In the genomic region with DNA sequence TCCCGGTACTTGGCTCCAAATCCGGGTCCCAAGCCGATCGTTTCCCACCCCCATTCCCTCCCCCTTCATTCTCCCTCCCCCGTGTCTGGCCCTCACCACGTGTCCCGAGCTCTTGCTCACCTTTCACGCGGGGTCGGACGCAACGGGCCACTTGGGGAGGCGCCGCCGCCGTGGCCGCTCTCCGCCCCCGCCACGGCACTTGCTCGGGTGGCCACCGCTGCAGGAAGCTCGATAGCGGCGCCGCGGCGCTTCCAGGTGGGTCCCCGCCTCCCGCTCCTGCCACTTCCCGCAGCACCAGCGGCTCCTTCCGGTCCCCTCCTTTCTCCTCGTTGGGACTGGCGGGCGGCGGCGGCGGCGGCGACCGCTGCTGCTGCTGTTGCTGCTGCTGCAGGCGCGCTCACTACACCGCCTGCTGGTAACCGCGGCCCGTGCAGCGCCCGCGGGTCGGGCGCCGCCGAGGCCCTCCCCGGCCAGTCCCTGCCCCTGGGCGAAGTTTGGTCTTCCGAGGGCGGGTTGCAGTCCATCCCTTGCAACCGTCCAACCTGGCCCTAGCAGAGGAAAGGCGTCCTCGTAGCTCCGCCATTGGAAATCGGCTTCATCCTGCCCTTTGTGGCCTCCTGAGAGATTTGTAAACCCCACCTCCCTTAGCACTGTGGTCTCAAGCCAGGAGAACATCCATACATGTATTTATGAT, we compare ENCODE assay signal across 8 cellular contexts. TPM values are rescaled to one million over a fixed set of nuclear protein-coding genes. Genes with fewer than 3 reads are reported as not detected.
DNase-seq lines count a peak whose midpoint lies in the region; ATAC-seq and TF ChIP-seq lines count a peak whose summit lies in the region.

No MANE protein-coding gene starts in this region.

- H3K36me3 ChIP-seq in osteoblast (ENCODE audit: insufficient read depth, low read length) (no peaks in the 10 kb centered on the region), thoracic aorta (no peaks in the 10 kb centered on the region)

- H3K27ac ChIP-seq in osteoblast (ENCODE audit: low read depth, low read length) (peak overlapping the region; percentile 95), thoracic aorta (peak overlapping the region; percentile 92 to 95)

- H3K27me3 ChIP-seq in osteoblast (ENCODE audit: insufficient read depth, low read length) (no peaks in the 10 kb centered on the region), thoracic aorta (replicated peaks; ENCODE audit: insufficient read depth) (no peaks in the 10 kb centered on the region)

- peak overlapping the region; percentile 91 for H3K4me2 ChIP-seq in osteoblast (ENCODE audit: insufficient read depth, low read length)

- peaks cover 4% of the 10 kb centered on the region for H4K20me1 ChIP-seq in osteoblast (ENCODE audit: insufficient read depth, low read length)

- peaks cover 42% of the 10 kb centered on the region for H3K79me2 ChIP-seq in osteoblast (ENCODE audit: insufficient read depth, low read length)

- TF ChIP-seq CTCF in GM10266 (IDR thresholded peaks at IDR 0.05; ENCODE audit: control insufficient read depth, insufficient read depth, low read depth, missing control alignments), result peak; percentile 92
- peak; percentile 70 for TF ChIP-seq CTCF in osteoblast (IDR thresholded peaks at IDR 0.05; ENCODE audit: extremely low read depth, low read depth, low read length)
- peak; percentile 96 for TF ChIP-seq CTCF in thoracic aorta (IDR thresholded peaks at IDR 0.05)

- H3K4me3 ChIP-seq in osteoblast (ENCODE audit: insufficient read depth, low read length) (peak overlapping the region; percentile 88), thoracic aorta (peak overlapping the region; percentile 76)

- no peaks in the 10 kb centered on the region for H3K9me3 ChIP-seq in osteoblast (ENCODE audit: low read depth, low read length)
- no peaks in the 10 kb centered on the region for H3K9me3 ChIP-seq in thoracic aorta

- ATAC-seq in HG02571 (IDR thresholded peaks at IDR 0.05; ENCODE audit: unreplicated experiment), result peak; percentile 71
- peak; percentile 83 for ATAC-seq in thoracic aorta (ENCODE audit: insufficient number of reproducible peaks, low FRiP score, low read depth)

- peak overlapping the region; percentile 98 for H2AFZ ChIP-seq in osteoblast (ENCODE audit: low read length)

- peak; percentile 90 for DNase-seq in GM10266 (ENCODE audit: extremely low spot score)
- DNase-seq in NAMALWA (ENCODE audit: low spot score), result peak; percentile 93
- peak; percentile 90 for DNase-seq in SK-MEL-5 (ENCODE audit: low read depth, low spot score)
- peak; percentile 93 for DNase-seq in activated naive CD4-positive, alpha-beta T cell treated with anti-CD3 and anti-CD28 coated beads, Interleukin-2, amount 50 U/mL, for 16 hours
- peak; percentile 97 for DNase-seq in glomerular visceral epithelial cell (ENCODE audit: extremely low spot score)
- DNase-seq in osteoblast (ENCODE audit: insufficient read length, low spot score, missing footprints), result peak; percentile 97
- peak; percentile 62 for DNase-seq in thoracic aorta (ENCODE audit: low spot score)

- in situ Hi-C loops in SK-MEL-5 (cut with HindIII; ENCODE audit: low pct_unique_long_range_greater_than_20kb, low sequenced_read_pairs), result no loop called here

- H3K4me1 ChIP-seq in osteoblast (ENCODE audit: insufficient read depth, low read length) (peaks cover 10% of the 10 kb centered on the region), thoracic aorta (ENCODE audit: control insufficient read depth in 1 of 2, low read depth in 2 of 2) (peaks cover 12 to 47% of the 10 kb centered on the region in 2 donors)

RNA-seq across cellular contexts. Expression of a gene that starts 0.8 kb away (rescaled TPM):
- 100 and 105 TPM in 2 replicates for total RNA-seq in SK-MEL-5 (2014; rRNA removed; shearing (Covaris generic))
- 25.5 and 42.2 TPM in 2 replicates for polyA plus RNA-seq in SK-MEL-5 (2015; cell fraction: cytosol; rRNA removed)
- polyA plus RNA-seq in SK-MEL-5 (2015; cell fraction: nucleus; rRNA removed), result 58.1 and 61.3 TPM in 2 replicates
- total RNA-seq in osteoblast, result 77.1 and 79.0 TPM in 2 replicates
- 10 to 100 TPM; 42.4 to 66.9 TPM for total RNA-seq in thoracic aorta

Comparison
In these comparisons a context has a peak if more than half of its experiments do, and no peak if none do; other contexts are left out.
1. Peak in every context shown above with its lines: DNase-seq, ATAC-seq, H3K4me3 ChIP-seq and H3K27ac ChIP-seq.